Comparison of ENCODE assay signal across 27 cellular contexts in the genomic region with DNA sequence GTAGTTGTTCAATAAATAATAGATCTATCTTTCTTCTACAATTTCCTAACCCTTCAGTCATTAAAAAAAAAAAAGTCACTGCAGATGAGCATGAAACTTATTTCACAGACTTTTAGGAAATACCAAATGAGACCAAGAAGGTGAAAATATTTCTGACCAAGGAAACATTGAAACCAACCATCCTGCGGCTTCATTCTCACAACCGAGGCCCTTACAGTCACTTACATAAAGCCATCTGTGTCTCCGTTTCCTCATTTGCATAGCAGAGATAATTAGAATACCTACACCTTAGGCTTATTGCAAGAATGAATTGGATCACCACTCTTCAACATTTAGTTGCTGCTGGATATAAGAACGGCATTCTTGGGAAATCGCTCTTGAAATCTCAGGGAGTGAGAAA.
"Had no signal": no experiment of that assay in that cellular context is flagged by ENCODE, and none has a peak within 500 bp of the region (broad histone marks: within the 10 kb centered on the region; RNA-seq: fewer than 3 reads in every experiment).

No MANE protein-coding gene starts in this region.

- H3K4me3 ChIP-seq: coronary artery, esophagus squamous epithelium, lower lobe of right lung, ovary, psoas muscle, sigmoid colon, transverse colon, upper lobe of right lung, uterus had no signal

- H3K9me3 Mint-ChIP-seq: immature natural killer cell; stimulated activated naive B cell treated with anti-CD40 and anti-IgM and Interleukin-4, amounts not matched to agents 10 μg/mL and 1 μg/mL and 100 μg/mL, for 72 hours had no signal

- H3K9me3 ChIP-seq: esophagus squamous epithelium, lower lobe of right lung, ovary, psoas muscle, sigmoid colon, transverse colon, upper lobe of right lung, uterus had no signal

- DNase-seq: dermis blood vessel endothelial cell; effector memory CD4-positive, alpha-beta T cell; erythroblast; esophagus squamous epithelium; foreskin melanocyte; hypothalamus; immature natural killer cell; islet precursor cell; kidney glomerular epithelial cell; left colon; left ventricle myocardium superior; lower lobe of right lung; naive thymus-derived CD8-positive, alpha-beta T cell; nephron progenitor cell; occipital lobe; posterior cingulate gyrus; psoas muscle; sigmoid colon; stimulated activated CD4-positive, alpha-beta T cell treated with anti-CD3 and anti-CD28 coated beads, Interleukin-4, amount 100 ng/mL, for 4 hours; stimulated activated naive B cell treated with anti-CD40 and anti-IgM and Interleukin-4, amounts not matched to agents 10 μg/mL and 1 μg/mL and 100 μg/mL, for 72 hours; transverse colon; upper lobe of right lung; uterus had no signal

- H3K4me1 ChIP-seq: lower lobe of right lung, psoas muscle, sigmoid colon, transverse colon, upper lobe of right lung, uterus had no signal

- ATAC-seq: left colon; lower lobe of right lung; naive thymus-derived CD8-positive, alpha-beta T cell; psoas muscle; stimulated activated naive B cell treated with anti-CD40 and anti-IgM and Interleukin-4, amounts not matched to agents 10 μg/mL and 1 μg/mL and 100 μg/mL, for 72 hours; upper lobe of right lung had no signal

- H3K27me3 ChIP-seq: esophagus squamous epithelium, ovary, sigmoid colon, transverse colon, upper lobe of right lung, uterus had no signal

- H3K27ac ChIP-seq: esophagus squamous epithelium, lower lobe of right lung, psoas muscle, sigmoid colon, transverse colon, upper lobe of right lung, uterus had no signal

- H3K27ac Mint-ChIP-seq: naive thymus-derived CD8-positive, alpha-beta T cell; nephron progenitor cell; stimulated activated naive B cell treated with anti-CD40 and anti-IgM and Interleukin-4, amounts not matched to agents 10 μg/mL and 1 μg/mL and 100 μg/mL, for 72 hours; stimulated activated naive CD8-positive, alpha-beta T cell treated with anti-CD3 and anti-CD28 coated beads, Interleukin-15, Interleukin-2, amounts not matched to agents 100 ng/mL and 50 ng/mL, for 24 hours had no signal

- H3K36me3 Mint-ChIP-seq: immature natural killer cell; naive thymus-derived CD8-positive, alpha-beta T cell had no signal

- H3K4me3 Mint-ChIP-seq: naive thymus-derived CD8-positive, alpha-beta T cell; nephron progenitor cell; stimulated activated naive B cell treated with anti-CD40 and anti-IgM and Interleukin-4, amounts not matched to agents 10 μg/mL and 1 μg/mL and 100 μg/mL, for 72 hours; stimulated activated naive CD8-positive, alpha-beta T cell treated with anti-CD3 and anti-CD28 coated beads, Interleukin-15, Interleukin-2, amounts not matched to agents 100 ng/mL and 50 ng/mL, for 24 hours had no signal

- FAIRE-seq: endometrium had no signal

- H3K27me3 Mint-ChIP-seq: stimulated activated naive B cell treated with anti-CD40 and anti-IgM and Interleukin-4, amounts not matched to agents 10 μg/mL and 1 μg/mL and 100 μg/mL, for 72 hours had no signal

- H3K36me3 ChIP-seq: esophagus squamous epithelium, lower lobe of right lung, ovary, sigmoid colon, transverse colon, upper lobe of right lung, uterus had no signal
